Comparison of ENCODE assay signal across 1 cellular context in the genomic region with DNA sequence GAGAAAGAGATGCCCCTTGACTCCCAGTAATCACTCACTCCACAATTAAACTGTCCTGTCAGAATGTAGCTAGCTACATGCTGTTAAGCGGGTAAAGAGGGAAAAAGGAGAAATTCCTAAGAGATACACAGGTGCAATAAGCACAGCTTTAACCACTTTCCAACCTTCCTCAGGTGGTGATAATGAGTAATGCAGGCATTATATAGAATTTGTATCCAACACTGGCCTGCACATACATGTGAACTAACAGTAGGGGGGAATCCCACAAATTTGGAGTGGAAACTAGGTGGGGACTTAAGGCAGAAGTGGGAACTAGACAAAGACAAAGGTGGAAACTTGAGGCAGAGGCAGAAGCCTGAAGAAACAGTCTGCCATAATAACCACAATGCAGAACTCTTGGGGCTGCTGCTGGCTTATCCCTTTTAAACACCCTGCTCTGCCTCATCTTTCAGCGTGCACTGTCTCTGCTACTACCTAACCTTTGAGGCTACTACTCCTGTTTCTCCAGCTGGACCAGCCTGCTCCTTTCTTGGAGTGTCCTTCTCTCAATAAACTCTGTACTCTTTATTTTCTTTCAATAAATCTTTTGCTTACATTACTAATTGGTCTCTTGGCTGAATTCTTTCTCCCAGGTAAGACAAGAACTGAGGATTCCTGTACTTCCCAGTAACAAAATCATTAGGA.
TF ChIP-seq lines count a peak whose summit lies in the region.

No MANE protein-coding gene starts in this region.

TF ChIP-seq in HepG2, 621 proteins besides CTCF, POLR2A, EP300 and RAD21 (continued from another document):
- TF ChIP-seq, protein P1, sequence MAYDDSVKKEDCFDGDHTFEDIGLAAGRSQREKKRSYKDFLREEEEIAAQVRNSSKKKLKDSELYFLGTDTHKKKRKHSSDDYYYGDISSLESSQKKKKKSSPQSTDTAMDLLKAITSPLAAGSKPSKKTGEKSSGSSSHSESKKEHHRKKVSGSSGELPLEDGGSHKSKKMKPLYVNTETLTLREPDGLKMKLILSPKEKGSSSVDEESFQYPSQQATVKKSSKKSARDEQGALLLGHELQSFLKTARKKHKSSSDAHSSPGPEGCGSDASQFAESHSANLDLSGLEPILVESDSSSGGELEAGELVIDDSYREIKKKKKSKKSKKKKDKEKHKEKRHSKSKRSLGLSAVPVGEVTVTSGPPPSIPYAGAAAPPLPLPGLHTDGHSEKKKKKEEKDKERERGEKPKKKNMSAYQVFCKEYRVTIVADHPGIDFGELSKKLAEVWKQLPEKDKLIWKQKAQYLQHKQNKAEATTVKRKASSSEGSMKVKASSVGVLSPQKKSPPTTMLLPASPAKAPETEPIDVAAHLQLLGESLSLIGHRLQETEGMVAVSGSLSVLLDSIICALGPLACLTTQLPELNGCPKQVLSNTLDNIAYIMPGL (CRISPR knock-in tag; IDR thresholded peaks at IDR 0.05; ENCODE audit: borderline replicate concordance in 1 of 2, low read depth in 1 of 2) = no peak
- TF ChIP-seq, protein P2, sequence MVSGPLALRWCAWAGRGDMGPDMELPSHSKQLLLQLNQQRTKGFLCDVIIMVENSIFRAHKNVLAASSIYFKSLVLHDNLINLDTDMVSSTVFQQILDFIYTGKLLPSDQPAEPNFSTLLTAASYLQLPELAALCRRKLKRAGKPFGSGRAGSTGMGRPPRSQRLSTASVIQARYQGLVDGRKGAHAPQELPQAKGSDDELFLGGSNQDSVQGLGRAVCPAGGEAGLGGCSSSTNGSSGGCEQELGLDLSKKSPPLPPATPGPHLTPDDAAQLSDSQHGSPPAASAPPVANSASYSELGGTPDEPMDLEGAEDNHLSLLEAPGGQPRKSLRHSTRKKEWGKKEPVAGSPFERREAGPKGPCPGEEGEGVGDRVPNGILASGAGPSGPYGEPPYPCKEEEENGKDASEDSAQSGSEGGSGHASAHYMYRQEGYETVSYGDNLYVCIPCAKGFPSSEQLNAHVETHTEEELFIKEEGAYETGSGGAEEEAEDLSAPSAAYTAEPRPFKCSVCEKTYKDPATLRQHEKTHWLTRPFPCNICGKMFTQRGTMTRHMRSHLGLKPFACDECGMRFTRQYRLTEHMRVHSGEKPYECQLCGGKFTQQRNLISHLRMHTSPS (CRISPR knock-in tag; IDR thresholded peaks at IDR 0.05; ENCODE audit: low read depth) = no peak
- TF ChIP-seq, protein P3, sequence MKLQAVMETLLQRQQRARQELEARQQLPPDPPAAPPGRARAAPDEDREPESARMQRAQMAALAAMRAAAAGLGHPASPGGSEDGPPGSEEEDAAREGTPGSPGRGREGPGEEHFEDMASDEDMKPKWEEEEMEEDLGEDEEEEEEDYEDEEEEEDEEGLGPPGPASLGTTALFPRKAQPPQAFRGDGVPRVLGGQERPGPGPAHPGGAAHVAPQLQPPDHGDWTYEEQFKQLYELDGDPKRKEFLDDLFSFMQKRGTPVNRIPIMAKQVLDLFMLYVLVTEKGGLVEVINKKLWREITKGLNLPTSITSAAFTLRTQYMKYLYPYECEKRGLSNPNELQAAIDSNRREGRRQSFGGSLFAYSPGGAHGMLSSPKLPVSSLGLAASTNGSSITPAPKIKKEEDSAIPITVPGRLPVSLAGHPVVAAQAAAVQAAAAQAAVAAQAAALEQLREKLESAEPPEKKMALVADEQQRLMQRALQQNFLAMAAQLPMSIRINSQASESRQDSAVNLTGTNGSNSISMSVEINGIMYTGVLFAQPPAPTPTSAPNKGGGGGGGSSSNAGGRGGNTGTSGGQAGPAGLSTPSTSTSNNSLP (IDR thresholded peaks at IDR 0.05; ENCODE audit: low read depth, low read length) = no peak
- TF ChIP-seq, protein P4, sequence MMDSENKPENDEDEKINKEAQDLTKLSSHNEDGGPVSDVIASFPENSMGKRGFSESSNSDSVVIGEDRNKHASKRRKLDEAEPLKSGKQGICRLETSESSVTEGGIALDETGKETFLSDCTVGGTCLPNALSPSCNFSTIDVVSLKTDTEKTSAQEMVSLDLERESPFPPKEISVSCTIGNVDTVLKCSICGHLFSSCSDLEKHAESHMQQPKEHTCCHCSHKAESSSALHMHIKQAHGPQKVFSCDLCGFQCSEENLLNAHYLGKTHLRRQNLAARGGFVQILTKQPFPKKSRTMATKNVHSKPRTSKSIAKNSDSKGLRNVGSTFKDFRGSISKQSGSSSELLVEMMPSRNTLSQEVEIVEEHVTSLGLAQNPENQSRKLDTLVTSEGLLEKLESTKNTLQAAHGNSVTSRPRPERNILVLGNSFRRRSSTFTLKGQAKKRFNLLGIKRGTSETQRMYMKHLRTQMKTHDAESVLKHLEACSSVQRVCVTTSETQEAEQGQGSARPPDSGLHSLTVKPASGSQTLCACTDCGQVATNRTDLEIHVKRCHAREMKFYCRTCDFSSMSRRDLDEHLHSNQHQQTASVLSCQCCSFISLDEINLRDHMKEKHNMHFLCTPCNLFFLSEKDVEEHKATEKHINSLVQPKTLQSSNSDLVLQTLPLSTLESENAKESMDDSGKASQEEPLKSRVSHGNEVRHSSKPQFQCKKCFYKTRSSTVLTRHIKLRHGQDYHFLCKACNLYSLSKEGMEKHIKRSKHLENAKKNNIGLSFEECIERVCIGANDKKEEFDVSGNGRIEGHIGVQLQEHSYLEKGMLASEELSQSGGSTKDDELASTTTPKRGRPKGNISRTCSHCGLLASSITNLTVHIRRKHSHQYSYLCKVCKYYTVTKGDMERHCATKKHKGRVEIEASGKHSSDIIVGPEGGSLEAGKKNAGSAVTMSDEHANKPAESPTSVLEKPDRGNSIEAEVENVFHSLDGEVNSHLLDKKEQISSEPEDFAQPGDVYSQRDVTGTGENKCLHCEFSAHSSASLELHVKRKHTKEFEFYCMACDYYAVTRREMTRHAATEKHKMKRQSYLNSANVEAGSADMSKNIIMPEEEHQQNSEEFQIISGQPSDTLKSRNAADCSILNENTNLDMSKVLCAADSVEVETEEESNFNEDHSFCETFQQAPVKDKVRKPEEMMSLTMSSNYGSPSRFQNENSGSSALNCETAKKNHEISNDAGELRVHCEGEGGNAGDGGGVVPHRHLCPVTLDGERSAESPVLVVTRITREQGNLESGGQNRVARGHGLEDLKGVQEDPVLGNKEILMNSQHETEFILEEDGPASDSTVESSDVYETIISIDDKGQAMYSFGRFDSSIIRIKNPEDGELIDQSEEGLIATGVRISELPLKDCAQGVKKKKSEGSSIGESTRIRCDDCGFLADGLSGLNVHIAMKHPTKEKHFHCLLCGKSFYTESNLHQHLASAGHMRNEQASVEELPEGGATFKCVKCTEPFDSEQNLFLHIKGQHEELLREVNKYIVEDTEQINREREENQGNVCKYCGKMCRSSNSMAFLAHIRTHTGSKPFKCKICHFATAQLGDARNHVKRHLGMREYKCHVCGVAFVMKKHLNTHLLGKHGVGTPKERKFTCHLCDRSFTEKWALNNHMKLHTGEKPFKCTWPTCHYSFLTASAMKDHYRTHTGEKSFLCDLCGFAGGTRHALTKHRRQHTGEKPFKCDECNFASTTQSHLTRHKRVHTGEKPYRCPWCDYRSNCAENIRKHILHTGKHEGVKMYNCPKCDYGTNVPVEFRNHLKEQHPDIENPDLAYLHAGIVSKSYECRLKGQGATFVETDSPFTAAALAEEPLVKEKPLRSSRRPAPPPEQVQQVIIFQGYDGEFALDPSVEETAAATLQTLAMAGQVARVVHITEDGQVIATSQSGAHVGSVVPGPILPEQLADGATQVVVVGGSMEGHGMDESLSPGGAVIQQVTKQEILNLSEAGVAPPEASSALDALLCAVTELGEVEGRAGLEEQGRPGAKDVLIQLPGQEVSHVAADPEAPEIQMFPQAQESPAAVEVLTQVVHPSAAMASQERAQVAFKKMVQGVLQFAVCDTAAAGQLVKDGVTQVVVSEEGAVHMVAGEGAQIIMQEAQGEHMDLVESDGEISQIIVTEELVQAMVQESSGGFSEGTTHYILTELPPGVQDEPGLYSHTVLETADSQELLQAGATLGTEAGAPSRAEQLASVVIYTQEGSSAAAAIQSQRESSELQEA (CRISPR knock-in tag; IDR thresholded peaks at IDR 0.05; ENCODE audit: not compliant biosample characterization) = no peak
- TF ChIP-seq, protein P5, sequence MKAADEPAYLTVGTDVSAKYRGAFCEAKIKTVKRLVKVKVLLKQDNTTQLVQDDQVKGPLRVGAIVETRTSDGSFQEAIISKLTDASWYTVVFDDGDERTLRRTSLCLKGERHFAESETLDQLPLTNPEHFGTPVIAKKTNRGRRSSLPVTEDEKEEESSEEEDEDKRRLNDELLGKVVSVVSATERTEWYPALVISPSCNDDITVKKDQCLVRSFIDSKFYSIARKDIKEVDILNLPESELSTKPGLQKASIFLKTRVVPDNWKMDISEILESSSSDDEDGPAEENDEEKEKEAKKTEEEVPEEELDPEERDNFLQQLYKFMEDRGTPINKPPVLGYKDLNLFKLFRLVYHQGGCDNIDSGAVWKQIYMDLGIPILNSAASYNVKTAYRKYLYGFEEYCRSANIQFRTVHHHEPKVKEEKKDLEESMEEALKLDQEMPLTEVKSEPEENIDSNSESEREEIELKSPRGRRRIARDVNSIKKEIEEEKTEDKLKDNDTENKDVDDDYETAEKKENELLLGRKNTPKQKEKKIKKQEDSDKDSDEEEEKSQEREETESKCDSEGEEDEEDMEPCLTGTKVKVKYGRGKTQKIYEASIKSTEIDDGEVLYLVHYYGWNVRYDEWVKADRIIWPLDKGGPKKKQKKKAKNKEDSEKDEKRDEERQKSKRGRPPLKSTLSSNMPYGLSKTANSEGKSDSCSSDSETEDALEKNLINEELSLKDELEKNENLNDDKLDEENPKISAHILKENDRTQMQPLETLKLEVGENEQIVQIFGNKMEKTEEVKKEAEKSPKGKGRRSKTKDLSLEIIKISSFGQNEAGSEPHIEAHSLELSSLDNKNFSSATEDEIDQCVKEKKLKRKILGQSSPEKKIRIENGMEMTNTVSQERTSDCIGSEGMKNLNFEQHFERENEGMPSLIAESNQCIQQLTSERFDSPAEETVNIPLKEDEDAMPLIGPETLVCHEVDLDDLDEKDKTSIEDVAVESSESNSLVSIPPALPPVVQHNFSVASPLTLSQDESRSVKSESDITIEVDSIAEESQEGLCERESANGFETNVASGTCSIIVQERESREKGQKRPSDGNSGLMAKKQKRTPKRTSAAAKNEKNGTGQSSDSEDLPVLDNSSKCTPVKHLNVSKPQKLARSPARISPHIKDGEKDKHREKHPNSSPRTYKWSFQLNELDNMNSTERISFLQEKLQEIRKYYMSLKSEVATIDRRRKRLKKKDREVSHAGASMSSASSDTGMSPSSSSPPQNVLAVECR (CRISPR knock-in tag; IDR thresholded peaks at IDR 0.05; ENCODE audit: borderline replicate concordance) = no peak
- TF ChIP-seq ZNF570 (CRISPR knock-in tag; IDR thresholded peaks at IDR 0.05; ENCODE audit: borderline replicate concordance) (no peak), SRY (CRISPR knock-in tag; IDR thresholded peaks at IDR 0.05) (no peak), KDM3A (CRISPR knock-in tag; IDR thresholded peaks at IDR 0.05; ENCODE audit: low read depth) (no peak), SALL2 (CRISPR knock-in tag; IDR thresholded peaks at IDR 0.05) (no peak), ZNF543 (CRISPR knock-in tag; IDR thresholded peaks at IDR 0.05) (no peak), NFYC (CRISPR knock-in tag; IDR thresholded peaks at IDR 0.05) (no peak), BCL6 (CRISPR knock-in tag; IDR thresholded peaks at IDR 0.05) (no peak)
TF ChIP-seq in HepG2: peak in this region for 0.
